ENCODE assay signal across 17 cellular contexts in the genomic region with DNA sequence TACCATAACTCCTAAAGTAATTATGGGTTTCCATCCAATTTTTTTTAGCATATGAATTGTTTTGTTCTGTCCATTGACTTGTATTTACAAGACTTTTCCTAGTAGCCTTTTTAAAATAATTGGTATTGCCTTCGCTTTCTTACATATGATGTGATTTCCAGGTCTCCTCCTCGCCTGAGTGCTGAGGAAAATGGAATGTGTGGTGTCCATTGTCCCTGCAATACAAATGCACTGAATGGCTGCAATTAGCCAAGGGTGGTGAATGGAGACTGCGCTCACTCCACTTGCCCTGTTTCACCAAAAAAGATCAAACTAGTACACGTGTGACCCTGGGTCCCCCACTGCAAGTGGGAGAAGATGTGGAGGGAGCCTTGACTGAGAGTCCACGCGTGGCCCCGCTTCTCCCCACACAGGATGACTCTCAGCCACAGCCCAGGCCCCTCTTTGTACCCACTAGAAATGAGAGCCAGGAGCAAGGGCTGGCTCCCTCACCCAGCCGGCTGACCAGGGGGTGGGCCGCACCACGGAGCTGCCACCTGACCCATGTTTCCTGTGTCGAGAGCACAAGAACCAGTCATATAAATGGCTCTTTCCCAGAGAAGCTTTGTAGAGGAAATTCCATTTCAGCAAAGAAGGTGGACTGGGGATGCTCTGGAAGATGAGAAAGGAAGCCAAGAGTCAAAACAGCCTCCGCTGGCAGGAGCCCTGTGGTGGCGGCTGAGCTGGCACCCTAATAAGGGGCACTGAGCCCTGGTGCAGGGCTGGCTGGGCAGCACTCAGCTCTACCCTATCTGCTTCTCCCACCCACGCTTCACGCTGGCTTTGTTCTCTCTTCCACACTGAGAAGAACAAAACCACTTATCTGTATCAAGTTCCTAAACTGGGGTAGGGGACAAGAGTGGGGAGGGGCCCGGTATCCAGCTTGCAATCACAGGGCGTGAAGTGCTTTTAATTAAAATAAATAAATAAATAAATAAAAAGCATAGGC. TPM values are rescaled to one million over a fixed set of nuclear protein-coding genes. Genes with fewer than 3 reads are reported as not detected.
A peak's percentile ranks its signal among the peaks of the same experiment; 100 is the strongest.
DNase-seq lines count a peak whose midpoint lies in the region; ATAC-seq and TF ChIP-seq lines count a peak whose summit lies in the region.
"Had no signal": no experiment of that assay in that cellular context is flagged by ENCODE, and none has a peak within 500 bp of the region (broad histone marks: within the 10 kb centered on the region; RNA-seq: fewer than 3 reads in every experiment).

No MANE protein-coding gene starts in this region.

- WGBS in GM23248 (ENCODE audit: low coverage in 1 of 2, low lambda C conversion rate in 2 of 2, missing lambda C conversion rate in 2 of 2), 2 experiments, result 94 to 96% methylated on average over 17 of the region's 17 CpGs

- no peaks in the 10 kb centered on the region for H3K27me3 ChIP-seq in Caco-2 (replicated peaks; ENCODE audit: control insufficient read depth, insufficient read depth, low read length)
- no peaks in the 10 kb centered on the region for H3K27me3 ChIP-seq in GM23248 (replicated peaks; ENCODE audit: insufficient read depth)
- H3K27me3 ChIP-seq: ovary, SJSA1 had no signal

- H3K4me3 ChIP-seq in Caco-2 (ENCODE audit: low read depth, low read length) (no peak overlapping the region), GM23248 (no peak overlapping the region)
- H3K4me3 ChIP-seq: ovary, SJSA1 had no signal

- in situ Hi-C loops in GM23248 (cut with MboI), result no loop called here

- no peaks in the 10 kb centered on the region for H3K4me1 ChIP-seq in Caco-2
- H3K4me1 ChIP-seq in GM23248 (ENCODE audit: insufficient read depth), result no peaks in the 10 kb centered on the region
- H3K4me1 ChIP-seq: SJSA1 had no signal

- H3K27me3 Mint-ChIP-seq in brain (no peaks in the 10 kb centered on the region), Caco-2 (ENCODE audit: insufficient read depth, unreplicated experiment) (no peaks in the 10 kb centered on the region)
- H3K27me3 Mint-ChIP-seq in natural killer cell treated with Interleukin-12 subunit alpha and Interleukin-12 subunit beta and Interleukin-15 and Interleukin-18, amount 100 ng/mL, for 72 hours, result no peaks in the 10 kb centered on the region

- no peaks in the 10 kb centered on the region for H3K9me2 ChIP-seq in GM23248 (ENCODE audit: insufficient read depth)

- H3F3A ChIP-seq in GM23248 (ENCODE audit: insufficient read depth), result no peaks in the 10 kb centered on the region

- peak in 44 of 76 experiments; percentile 7 to 71 (median 34) for DNase-seq in HUDEP-2 (lab: John Stamatoyannopoulos, UW; ENCODE audit: unreplicated experiment in 76 of 76)
- no peak for DNase-seq in natural killer cell treated with Interleukin-12 subunit alpha and Interleukin-12 subunit beta and Interleukin-15 and Interleukin-18, amount 100 ng/mL, for 72 hours (ENCODE audit: low spot score)
- no peak for DNase-seq in Caco-2
- no peak for DNase-seq in stimulated activated CD4-positive, alpha-beta T cell treated with anti-CD3 and anti-CD28 coated beads, Interleukin-2, amount 100 ng/mL, for 24 hours
- no peak for DNase-seq in GM23248
- DNase-seq: activated naive CD4-positive, alpha-beta T cell treated with anti-CD3 and anti-CD28 coated beads, Interleukin-2, amount 50 U/mL, for 16 hours; AML-193; islet precursor cell; midbrain; NCI-H2107; ovary; stimulated activated CD4-positive, alpha-beta T cell treated with anti-CD3 and anti-CD28 coated beads, Interleukin-12 subunit alpha, Interleukin-12 subunit beta, amount 100 ng/mL, for 4 hours had no signal

- H3K36me3 Mint-ChIP-seq in brain (peaks cover 60% of the 10 kb centered on the region), Caco-2 (ENCODE audit: insufficient read depth, unreplicated experiment) (no peaks in the 10 kb centered on the region)
- H3K36me3 Mint-ChIP-seq in natural killer cell treated with Interleukin-12 subunit alpha and Interleukin-12 subunit beta and Interleukin-15 and Interleukin-18, amount 100 ng/mL, for 72 hours, result peaks cover 11% of the 10 kb centered on the region

- H3K36me3 ChIP-seq in Caco-2 (ENCODE audit: control insufficient read depth, insufficient read depth, low read length) (no peaks in the 10 kb centered on the region), GM23248 (ENCODE audit: low read depth) (no peaks in the 10 kb centered on the region)
- H3K36me3 ChIP-seq: ovary had no signal

- BruUV-seq in Caco-2 (replicated peaks; lab: Mats Ljungman, UMichigan), result no TSS peak

- no peaks in the 10 kb centered on the region for H3K9me3 Mint-ChIP-seq in brain
- no peaks in the 10 kb centered on the region for H3K9me3 Mint-ChIP-seq in natural killer cell treated with Interleukin-12 subunit alpha and Interleukin-12 subunit beta and Interleukin-15 and Interleukin-18, amount 100 ng/mL, for 72 hours
- no peaks in the 10 kb centered on the region for H3K9me3 Mint-ChIP-seq in Caco-2 (ENCODE audit: unreplicated experiment)

- no peaks in the 10 kb centered on the region for H4K20me1 ChIP-seq in GM23248 (ENCODE audit: insufficient read depth)

- intact Hi-C loops in Caco-2 (cut with micrococcal nuclease; ENCODE audit: unreplicated experiment), result no loop called here

- H3K4me3 Mint-ChIP-seq in brain (peak overlapping the region in 1 of 5 experiments; percentile 6), Caco-2 (ENCODE audit: unreplicated experiment) (no peak overlapping the region)
- peak overlapping the region; percentile 72 for H3K4me3 Mint-ChIP-seq in natural killer cell treated with Interleukin-12 subunit alpha and Interleukin-12 subunit beta and Interleukin-15 and Interleukin-18, amount 100 ng/mL, for 72 hours

- H3K79me2 ChIP-seq in GM23248 (ENCODE audit: insufficient read depth), result no peaks in the 10 kb centered on the region

- H2AFZ ChIP-seq in GM23248, result no peak overlapping the region

- no peak for ATAC-seq in natural killer cell treated with Interleukin-12 subunit alpha and Interleukin-12 subunit beta and Interleukin-15 and Interleukin-18, amount 100 ng/mL, for 72 hours
- no peak for ATAC-seq in GM18858 (IDR thresholded peaks at IDR 0.05; ENCODE audit: unreplicated experiment)

- no peak overlapping the region for H3K4me2 ChIP-seq in GM23248 (ENCODE audit: unreplicated experiment)

- no peak for TF ChIP-seq CTCF in 22Rv1 (IDR thresholded peaks at IDR 0.05)
- TF ChIP-seq CTCF in brain (conservative IDR thresholded peaks at IDR 0.05), result no peak
- no peak for TF ChIP-seq CTCF in Caco-2 (IDR thresholded peaks at IDR 0.05; ENCODE audit: insufficient read depth in 1 of 2, low read depth in 1 of 2, low read length in 1 of 2, severe bottlenecking in 1 of 2, unreplicated experiment in 1 of 2)

- H3K4me1 Mint-ChIP-seq in brain (peaks cover 77% of the 10 kb centered on the region), Caco-2 (ENCODE audit: low read depth, unreplicated experiment) (no peaks in the 10 kb centered on the region)
- H3K4me1 Mint-ChIP-seq in natural killer cell treated with Interleukin-12 subunit alpha and Interleukin-12 subunit beta and Interleukin-15 and Interleukin-18, amount 100 ng/mL, for 72 hours (ENCODE audit: low read depth in 2 of 2), result peaks cover 69 to 84% of the 10 kb centered on the region in 2 donors

- H3K9ac ChIP-seq in GM23248, result no peak overlapping the region

- CTCF ChIA-PET in Caco-2 (lab: Charles Lee), result interaction anchor here (0.7 kb wide), 2 partner anchors 13 to 79 kb away, joined by 5 to 11 read pairs; no protein-coding TSS in a partner anchor

- POLR2A ChIA-PET in Caco-2 (lab: Charles Lee), result no interaction called here

- H3K9me3 ChIP-seq in Caco-2, result no peaks in the 10 kb centered on the region
- H3K9me3 ChIP-seq in GM23248 (ENCODE audit: low read depth), result no peaks in the 10 kb centered on the region
- H3K9me3 ChIP-seq: ovary, SJSA1 had no signal

- H3K27ac Mint-ChIP-seq in brain, result peak overlapping the region; percentile 7 to 79 (median 32)
- H3K27ac Mint-ChIP-seq in natural killer cell treated with Interleukin-12 subunit alpha and Interleukin-12 subunit beta and Interleukin-15 and Interleukin-18, amount 100 ng/mL, for 72 hours, result peak overlapping the region; percentile 89 to 91
- no peak overlapping the region for H3K27ac Mint-ChIP-seq in Caco-2 (ENCODE audit: unreplicated experiment)

- H3K27ac ChIP-seq in 22Rv1, result peak overlapping the region; percentile 30; the same call in 1 of the 2 replicates
- H3K27ac ChIP-seq in GM23248, result no peak overlapping the region
- H3K27ac ChIP-seq: HL-60, ovary, SJSA1 had no signal

RNA-seq across cellular contexts. Expression of a gene that starts 52.4 kb away (rescaled TPM):
- polyA plus RNA-seq in brain (ENCODE audit: insufficient read depth, low read depth, low replicate concordance) (25.9 TPM), GM23248 (2016; fragmentation: Nextera tagmentation; extraction: Ambion mirVana) (2.1 and 2.7 TPM in 2 replicates)
- 10 to 100 TPM; 16.6 to 21.8 TPM for total RNA-seq in natural killer cell treated with Interleukin-12 subunit alpha and Interleukin-12 subunit beta and Interleukin-15 and Interleukin-18, amount 100 ng/mL, for 72 hours
- 13.6 and 13.7 TPM in 2 replicates for total RNA-seq in Caco-2 (2022)
- total RNA-seq in GM23248 (2014; rRNA removed; shearing (Covaris generic)), result 10.1 TPM in 2 replicates

Comparison
In these comparisons a context has a peak if more than half of its experiments do, and no peak if none do; other contexts are left out.
1. DNase-seq: peak in HUDEP-2 (44 of 76); none in natural killer cell treated with Interleukin-12 subunit alpha and Interleukin-12 subunit beta and Interleukin-15 and Interleukin-18, amount 100 ng/mL, for 72 hours (single experiment), Caco-2 (0 of 2), stimulated activated CD4-positive, alpha-beta T cell treated with anti-CD3 and anti-CD28 coated beads, Interleukin-2, amount 100 ng/mL, for 24 hours (0 of 2) and GM23248 (single experiment).